2 cellular contexts compared by ENCODE assay signal in the genomic region with DNA sequence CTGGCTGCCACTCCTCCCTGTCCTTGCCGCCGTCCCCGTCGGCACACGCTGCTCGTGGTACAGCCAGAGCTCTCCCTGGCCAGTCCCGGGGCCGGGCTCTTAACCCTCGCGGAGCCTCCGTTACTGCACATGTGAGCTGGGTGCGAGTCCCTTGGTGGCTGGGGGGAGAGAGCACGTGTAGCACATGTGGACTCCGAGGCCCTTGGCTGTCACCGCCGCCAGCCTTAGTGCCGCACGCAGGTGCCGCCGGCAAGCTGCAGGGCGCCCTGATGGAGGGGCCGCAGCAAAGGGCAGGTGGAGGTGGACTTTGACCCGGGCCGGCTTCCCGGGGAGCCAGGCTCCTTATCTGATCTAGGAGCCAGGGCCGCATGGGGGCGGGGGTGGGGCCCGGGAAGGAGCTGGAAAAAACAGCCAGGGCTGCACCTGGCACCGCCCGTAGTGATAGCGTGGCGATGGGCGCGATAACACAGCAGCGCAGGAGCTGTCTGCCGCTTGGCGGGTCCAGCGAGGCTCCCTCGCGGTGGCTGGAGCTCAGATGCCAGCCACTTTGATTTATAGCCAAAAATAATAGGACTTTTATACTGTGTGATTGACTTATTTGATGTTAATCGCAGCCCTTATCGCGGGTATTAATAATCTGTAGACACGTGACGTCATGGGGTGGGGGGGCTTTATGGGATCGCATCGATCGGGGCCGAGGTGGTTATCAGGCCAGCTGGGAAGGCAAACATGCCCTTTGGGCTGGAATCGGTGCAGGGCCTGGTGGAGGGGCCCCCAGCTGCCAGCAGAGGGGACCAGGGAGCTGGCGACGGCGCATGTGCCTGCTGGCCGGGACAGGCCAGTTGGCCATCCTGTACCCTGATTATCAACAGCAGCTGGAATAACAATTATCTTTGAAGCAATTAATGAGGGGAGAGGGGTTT.
TF ChIP-seq lines count a peak whose summit lies in the region.

No MANE protein-coding gene starts in this region.

TF ChIP-seq in GM23338, 12 proteins besides CTCF, POLR2A, EP300 and RAD21 (continues in another document):
- TF ChIP-seq POLR2AphosphoS5 (IDR thresholded peaks at IDR 0.05; ENCODE audit: low read depth) (no peak), EZH2phosphoT487 (IDR thresholded peaks at IDR 0.05; ENCODE audit: unreplicated experiment) (no peak), ZNF114 (CRISPR knock-in tag; IDR thresholded peaks at IDR 0.05) (no peak), CREB1 (CRISPR knock-in tag; IDR thresholded peaks at IDR 0.05; ENCODE audit: low read depth) (no peak), ZNF331 (CRISPR knock-in tag; IDR thresholded peaks at IDR 0.05; ENCODE audit: low read depth) (no peak), JUNB (IDR thresholded peaks at IDR 0.05; ENCODE audit: unreplicated experiment) (no peak), EZH2 (IDR thresholded peaks at IDR 0.05; ENCODE audit: low read depth, unreplicated experiment) (no peak)
- TF ChIP-seq, protein P1, sequence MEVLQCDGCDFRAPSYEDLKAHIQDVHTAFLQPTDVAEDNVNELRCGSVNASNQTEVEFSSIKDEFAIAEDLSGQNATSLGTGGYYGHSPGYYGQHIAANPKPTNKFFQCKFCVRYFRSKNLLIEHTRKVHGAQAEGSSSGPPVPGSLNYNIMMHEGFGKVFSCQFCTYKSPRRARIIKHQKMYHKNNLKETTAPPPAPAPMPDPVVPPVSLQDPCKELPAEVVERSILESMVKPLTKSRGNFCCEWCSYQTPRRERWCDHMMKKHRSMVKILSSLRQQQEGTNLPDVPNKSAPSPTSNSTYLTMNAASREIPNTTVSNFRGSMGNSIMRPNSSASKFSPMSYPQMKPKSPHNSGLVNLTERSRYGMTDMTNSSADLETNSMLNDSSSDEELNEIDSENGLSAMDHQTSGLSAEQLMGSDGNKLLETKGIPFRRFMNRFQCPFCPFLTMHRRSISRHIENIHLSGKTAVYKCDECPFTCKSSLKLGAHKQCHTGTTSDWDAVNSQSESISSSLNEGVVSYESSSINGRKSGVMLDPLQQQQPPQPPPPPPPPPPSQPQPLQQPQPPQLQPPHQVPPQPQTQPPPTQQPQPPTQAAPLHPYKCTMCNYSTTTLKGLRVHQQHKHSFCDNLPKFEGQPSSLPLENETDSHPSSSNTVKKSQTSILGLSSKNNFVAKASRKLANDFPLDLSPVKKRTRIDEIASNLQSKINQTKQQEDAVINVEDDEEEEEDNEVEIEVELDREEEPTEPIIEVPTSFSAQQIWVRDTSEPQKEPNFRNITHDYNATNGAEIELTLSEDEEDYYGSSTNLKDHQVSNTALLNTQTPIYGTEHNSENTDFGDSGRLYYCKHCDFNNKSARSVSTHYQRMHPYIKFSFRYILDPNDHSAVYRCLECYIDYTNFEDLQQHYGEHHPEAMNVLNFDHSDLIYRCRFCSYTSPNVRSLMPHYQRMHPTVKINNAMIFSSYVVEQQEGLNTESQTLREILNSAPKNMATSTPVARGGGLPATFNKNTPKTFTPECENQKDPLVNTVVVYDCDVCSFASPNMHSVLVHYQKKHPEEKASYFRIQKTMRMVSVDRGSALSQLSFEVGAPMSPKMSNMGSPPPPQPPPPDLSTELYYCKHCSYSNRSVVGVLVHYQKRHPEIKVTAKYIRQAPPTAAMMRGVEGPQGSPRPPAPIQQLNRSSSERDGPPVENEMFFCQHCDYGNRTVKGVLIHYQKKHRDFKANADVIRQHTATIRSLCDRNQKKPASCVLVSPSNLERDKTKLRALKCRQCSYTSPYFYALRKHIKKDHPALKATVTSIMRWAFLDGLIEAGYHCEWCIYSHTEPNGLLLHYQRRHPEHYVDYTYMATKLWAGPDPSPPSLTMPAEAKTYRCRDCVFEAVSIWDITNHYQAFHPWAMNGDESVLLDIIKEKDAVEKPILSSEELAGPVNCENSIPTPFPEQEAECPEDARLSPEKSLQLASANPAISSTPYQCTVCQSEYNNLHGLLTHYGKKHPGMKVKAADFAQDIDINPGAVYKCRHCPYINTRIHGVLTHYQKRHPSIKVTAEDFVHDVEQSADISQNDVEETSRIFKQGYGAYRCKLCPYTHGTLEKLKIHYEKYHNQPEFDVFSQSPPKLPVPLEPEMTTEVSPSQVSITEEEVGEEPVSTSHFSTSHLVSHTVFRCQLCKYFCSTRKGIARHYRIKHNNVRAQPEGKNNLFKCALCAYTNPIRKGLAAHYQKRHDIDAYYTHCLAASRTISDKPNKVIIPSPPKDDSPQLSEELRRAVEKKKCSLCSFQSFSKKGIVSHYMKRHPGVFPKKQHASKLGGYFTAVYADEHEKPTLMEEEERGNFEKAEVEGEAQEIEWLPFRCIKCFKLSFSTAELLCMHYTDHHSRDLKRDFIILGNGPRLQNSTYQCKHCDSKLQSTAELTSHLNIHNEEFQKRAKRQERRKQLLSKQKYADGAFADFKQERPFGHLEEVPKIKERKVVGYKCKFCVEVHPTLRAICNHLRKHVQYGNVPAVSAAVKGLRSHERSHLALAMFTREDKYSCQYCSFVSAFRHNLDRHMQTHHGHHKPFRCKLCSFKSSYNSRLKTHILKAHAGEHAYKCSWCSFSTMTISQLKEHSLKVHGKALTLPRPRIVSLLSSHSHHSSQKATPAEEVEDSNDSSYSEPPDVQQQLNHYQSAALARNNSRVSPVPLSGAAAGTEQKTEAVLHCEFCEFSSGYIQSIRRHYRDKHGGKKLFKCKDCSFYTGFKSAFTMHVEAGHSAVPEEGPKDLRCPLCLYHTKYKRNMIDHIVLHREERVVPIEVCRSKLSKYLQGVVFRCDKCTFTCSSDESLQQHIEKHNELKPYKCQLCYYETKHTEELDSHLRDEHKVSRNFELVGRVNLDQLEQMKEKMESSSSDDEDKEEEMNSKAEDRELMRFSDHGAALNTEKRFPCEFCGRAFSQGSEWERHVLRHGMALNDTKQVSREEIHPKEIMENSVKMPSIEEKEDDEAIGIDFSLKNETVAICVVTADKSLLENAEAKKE (CRISPR knock-in tag; IDR thresholded peaks at IDR 0.05) = no peak
- TF ChIP-seq, protein P2, sequence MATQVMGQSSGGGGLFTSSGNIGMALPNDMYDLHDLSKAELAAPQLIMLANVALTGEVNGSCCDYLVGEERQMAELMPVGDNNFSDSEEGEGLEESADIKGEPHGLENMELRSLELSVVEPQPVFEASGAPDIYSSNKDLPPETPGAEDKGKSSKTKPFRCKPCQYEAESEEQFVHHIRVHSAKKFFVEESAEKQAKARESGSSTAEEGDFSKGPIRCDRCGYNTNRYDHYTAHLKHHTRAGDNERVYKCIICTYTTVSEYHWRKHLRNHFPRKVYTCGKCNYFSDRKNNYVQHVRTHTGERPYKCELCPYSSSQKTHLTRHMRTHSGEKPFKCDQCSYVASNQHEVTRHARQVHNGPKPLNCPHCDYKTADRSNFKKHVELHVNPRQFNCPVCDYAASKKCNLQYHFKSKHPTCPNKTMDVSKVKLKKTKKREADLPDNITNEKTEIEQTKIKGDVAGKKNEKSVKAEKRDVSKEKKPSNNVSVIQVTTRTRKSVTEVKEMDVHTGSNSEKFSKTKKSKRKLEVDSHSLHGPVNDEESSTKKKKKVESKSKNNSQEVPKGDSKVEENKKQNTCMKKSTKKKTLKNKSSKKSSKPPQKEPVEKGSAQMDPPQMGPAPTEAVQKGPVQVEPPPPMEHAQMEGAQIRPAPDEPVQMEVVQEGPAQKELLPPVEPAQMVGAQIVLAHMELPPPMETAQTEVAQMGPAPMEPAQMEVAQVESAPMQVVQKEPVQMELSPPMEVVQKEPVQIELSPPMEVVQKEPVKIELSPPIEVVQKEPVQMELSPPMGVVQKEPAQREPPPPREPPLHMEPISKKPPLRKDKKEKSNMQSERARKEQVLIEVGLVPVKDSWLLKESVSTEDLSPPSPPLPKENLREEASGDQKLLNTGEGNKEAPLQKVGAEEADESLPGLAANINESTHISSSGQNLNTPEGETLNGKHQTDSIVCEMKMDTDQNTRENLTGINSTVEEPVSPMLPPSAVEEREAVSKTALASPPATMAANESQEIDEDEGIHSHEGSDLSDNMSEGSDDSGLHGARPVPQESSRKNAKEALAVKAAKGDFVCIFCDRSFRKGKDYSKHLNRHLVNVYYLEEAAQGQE (IDR thresholded peaks at IDR 0.05; ENCODE audit: unreplicated experiment) = no peak

TF ChIP-seq in H1, 55 proteins besides CTCF, POLR2A, EP300 and RAD21:
- TF ChIP-seq FOSL1 (IDR thresholded peaks at IDR 0.05; ENCODE audit: insufficient read depth, low read depth, low read length) (no peak), RXRA (IDR thresholded peaks at IDR 0.05; ENCODE audit: insufficient read depth, low read depth, low read length) (no peak), GABPA (IDR thresholded peaks at IDR 0.05; ENCODE audit: borderline replicate concordance, insufficient read depth, low read length) (peak; percentile 27; the same call in 1 of the 2 replicates), HDAC6 (IDR thresholded peaks at IDR 0.05; ENCODE audit: low read depth, low read length) (no peak), KDM4A (IDR thresholded peaks at IDR 0.05; ENCODE audit: low read depth, low read length, severe bottlenecking) (no peak)
